Comparison of ENCODE assay signal across 8 cellular contexts in the genomic region with DNA sequence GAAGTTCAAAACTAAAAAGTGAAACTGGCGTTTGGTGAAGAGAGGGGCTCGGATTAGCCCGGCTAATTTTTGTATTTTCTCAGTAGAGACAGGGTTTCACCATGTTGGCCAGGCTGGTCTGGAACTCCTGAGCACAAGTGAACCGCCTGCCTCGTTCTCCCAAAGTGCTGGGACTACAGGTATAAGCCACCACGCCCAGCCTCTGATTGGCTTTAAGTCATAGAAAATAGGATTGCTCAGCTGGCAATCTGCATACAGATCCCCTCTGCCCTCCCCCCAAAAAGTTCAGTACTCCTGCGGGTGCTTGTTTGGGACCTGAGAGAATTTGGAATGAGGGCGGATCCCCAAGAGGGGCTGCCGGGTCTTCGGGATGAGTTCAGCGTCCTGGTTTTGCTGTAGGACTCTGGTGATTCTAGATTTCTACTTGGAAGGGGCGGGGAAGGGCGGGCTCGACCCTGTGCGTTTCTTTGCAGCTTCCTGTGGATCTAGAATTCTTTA. TPM values are rescaled to one million over a fixed set of nuclear protein-coding genes. Genes with fewer than 3 reads are reported as not detected.
A peak's percentile ranks its signal among the peaks of the same experiment; 100 is the strongest.
DNase-seq lines count a peak whose midpoint lies in the region; ATAC-seq and TF ChIP-seq lines count a peak whose summit lies in the region.

No MANE protein-coding gene starts in this region.

- no peak overlapping the region for H3K27ac ChIP-seq in neutrophil

- H3K27me3 Mint-ChIP-seq in effector memory CD8-positive, alpha-beta T cell: no peaks in the 10 kb centered on the region

- no peaks in the 10 kb centered on the region for H3K36me3 ChIP-seq in MG63
- H3K36me3 ChIP-seq in neutrophil: no peaks in the 10 kb centered on the region

- peak overlapping the region; percentile 62 to 83 for H3K27ac Mint-ChIP-seq in effector memory CD8-positive, alpha-beta T cell

- no peak for TF ChIP-seq CTCF in neutrophil (IDR thresholded peaks at IDR 0.05)

- peaks cover 9 to 11% of the 10 kb centered on the region in 2 donors for H3K4me1 Mint-ChIP-seq in effector memory CD8-positive, alpha-beta T cell (ENCODE audit: low read depth in 2 of 2)

- DNase-seq in ELF-1 (ENCODE audit: low read depth, low spot score) (peak; percentile 60), MG63 (no peak), NCI-H446 treated with DMSO at 0.1 percent for 48 hours (lab: John Stamatoyannopoulos, UW) (no peak), NCI-H345 treated with DMSO at 0.1 percent for 48 hours (lab: John Stamatoyannopoulos, UW; ENCODE audit: unreplicated experiment) (no peak)
- DNase-seq in effector memory CD8-positive, alpha-beta T cell: no peak
- DNase-seq in activated CD4-positive, CD25-positive, alpha-beta regulatory T cell (lab: John Stamatoyannopoulos, UW): no peak

- peaks cover 7 to 15% of the 10 kb centered on the region in 2 experiments for H3K4me1 ChIP-seq in neutrophil (ENCODE audit: control insufficient read depth in 1 of 2, insufficient read depth in 1 of 2, low read depth in 1 of 2, low read length in 1 of 2)

- no peak for ATAC-seq in effector memory CD8-positive, alpha-beta T cell (replicated peaks)
- ATAC-seq in HG03025 (IDR thresholded peaks at IDR 0.05; ENCODE audit: low FRiP score, unreplicated experiment): no peak

- H3K9me3 ChIP-seq in MG63 (no peaks in the 10 kb centered on the region), neutrophil (no peaks in the 10 kb centered on the region)

- H3K36me3 Mint-ChIP-seq in effector memory CD8-positive, alpha-beta T cell (ENCODE audit: insufficient read depth): peaks cover 30% of the 10 kb centered on the region

- H3K9me3 Mint-ChIP-seq in effector memory CD8-positive, alpha-beta T cell: no peaks in the 10 kb centered on the region

- H3K4me3 ChIP-seq in MG63 (peak overlapping the region; percentile 57), neutrophil (ENCODE audit: low read depth in 1 of 2, low read length in 1 of 2) (peak overlapping the region; percentile 60 to 64)

- peak overlapping the region; percentile 97 to 98 for H3K4me3 Mint-ChIP-seq in effector memory CD8-positive, alpha-beta T cell

- H3K27me3 ChIP-seq in MG63 (no peaks in the 10 kb centered on the region), neutrophil (peaks cover 13% of the 10 kb centered on the region)

RNA-seq across cellular contexts. Expression of a gene that starts 0.5 kb away (rescaled TPM):
- 23.2 and 28.1 TPM in 2 replicates for total RNA-seq in MG63 (2014; rRNA removed; shearing (Covaris generic); ENCODE audit: low replicate concordance)
